In the genomic region with DNA sequence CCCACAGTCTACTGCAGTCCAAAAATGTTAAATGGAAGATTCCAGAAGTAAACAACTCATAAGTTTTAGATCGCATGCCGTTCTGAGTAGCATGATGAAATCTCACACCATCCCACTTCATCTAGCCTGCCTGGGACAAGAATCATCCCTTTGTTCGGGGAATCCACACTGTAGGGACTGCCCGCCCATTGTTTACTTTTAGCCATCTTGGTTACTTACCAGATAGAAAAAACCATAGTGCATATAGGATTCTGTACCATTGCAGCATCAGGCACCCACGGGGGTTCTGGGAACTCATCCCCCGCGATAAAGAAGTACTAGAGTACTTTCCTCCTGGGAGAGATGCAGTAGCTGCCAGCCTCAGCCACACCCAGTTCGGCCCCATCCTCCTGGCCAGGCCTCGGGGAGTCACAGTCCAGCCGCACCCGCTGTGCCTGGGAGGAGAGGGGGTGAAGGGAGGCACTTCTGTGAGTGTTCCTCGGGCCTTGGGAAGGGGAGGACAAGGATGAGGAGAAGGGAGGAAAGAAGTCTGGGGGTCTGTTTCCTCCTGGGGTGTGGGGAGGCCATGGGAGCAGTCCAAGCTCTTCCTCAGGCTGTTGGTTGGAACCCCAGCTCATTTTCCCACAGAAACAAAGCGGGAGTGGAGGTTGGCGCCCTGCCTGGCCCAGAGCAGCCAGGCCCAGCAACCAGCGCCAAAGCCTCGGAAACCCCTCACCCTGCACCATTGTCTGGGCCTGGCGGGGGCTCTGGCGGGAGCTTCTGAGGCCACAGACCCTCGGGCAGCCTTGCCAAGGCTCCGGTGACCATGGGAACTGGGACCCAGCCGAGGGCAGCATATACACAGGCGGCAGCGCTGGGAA, we compare ENCODE assay signal across 8 cellular contexts. TPM values are rescaled to one million over a fixed set of nuclear protein-coding genes. Genes with fewer than 3 reads are reported as not detected.
DNase-seq lines count a peak whose midpoint lies in the region; ATAC-seq and TF ChIP-seq lines count a peak whose summit lies in the region.
"Had no signal": no experiment of that assay in that cellular context is flagged by ENCODE, and none has a peak within 500 bp of the region (broad histone marks: within the 10 kb centered on the region; RNA-seq: fewer than 3 reads in every experiment).

No MANE protein-coding gene starts in this region.

- 0 out of 2 replicates have a peak overlapping the region, but pooled peaks have one; percentile 26 for H3K4me2 ChIP-seq in GM23338
- peak overlapping the region; percentile 7 for H3K4me2 ChIP-seq in osteoblast (ENCODE audit: insufficient read depth, low read length)

- H4K20me1 ChIP-seq in GM23338 (replicated peaks; ENCODE audit: insufficient read depth) (no peaks in the 10 kb centered on the region), osteoblast (ENCODE audit: insufficient read depth, low read length) (no peaks in the 10 kb centered on the region)

- no peak overlapping the region for H3K27ac ChIP-seq in GM23338 (ENCODE audit: low read depth)
- H3K27ac ChIP-seq in osteoblast (ENCODE audit: low read depth, low read length) = peak overlapping the region; percentile 45
- H3K27ac ChIP-seq: HL-60 had no signal

- ATAC-seq in GM23338 (no peak; the same call in 1 of the 3 replicates), GM18909 (IDR thresholded peaks at IDR 0.05; ENCODE audit: poor library complexity, unreplicated experiment) (no peak), T-cell (replicated peaks in 1 of 4) (no peak)
- ATAC-seq: activated CD8-positive, alpha-beta T cell treated with anti-CD3 and anti-CD28 coated beads, Interleukin-2, amount 10 ng/mL, durations not matched to agents 7 days and 5 days had no signal

- H3K27ac Mint-ChIP-seq in GM23338 (peak overlapping the region; percentile 69), T-cell (peak overlapping the region in 1 of 2 donors; percentile 39)
- H3K27ac Mint-ChIP-seq: activated CD8-positive, alpha-beta T cell treated with anti-CD3 and anti-CD28 coated beads, Interleukin-2, amount 10 ng/mL, durations not matched to agents 7 days and 5 days had no signal

- H3K9me3 ChIP-seq in osteoblast (ENCODE audit: low read depth, low read length) = no peaks in the 10 kb centered on the region

- peaks cover 9% of the 10 kb centered on the region; the same call in 1 of the 2 replicates for H3K4me1 ChIP-seq in GM23338 (ENCODE audit: insufficient read depth)
- H3K4me1 ChIP-seq in osteoblast (ENCODE audit: insufficient read depth, low read length) = peaks cover 17% of the 10 kb centered on the region

- H3K4me1 Mint-ChIP-seq in GM23338 (peaks cover 17% of the 10 kb centered on the region), T-cell (peaks cover 23 to 33% (median 28%) of the 10 kb centered on the region in 3 donors)

- H3K9me2 ChIP-seq in GM23338 (ENCODE audit: insufficient read depth) = no peaks in the 10 kb centered on the region

- H3K4me3 Mint-ChIP-seq in GM23338 (no peak overlapping the region), T-cell (no peak overlapping the region)
- H3K4me3 Mint-ChIP-seq: activated CD8-positive, alpha-beta T cell treated with anti-CD3 and anti-CD28 coated beads, Interleukin-2, amount 10 ng/mL, durations not matched to agents 7 days and 5 days had no signal

- H3K4me3 ChIP-seq in GM23338 = no peak overlapping the region
- no peak overlapping the region for H3K4me3 ChIP-seq in osteoblast (ENCODE audit: insufficient read depth, low read length)

- H3K27me3 ChIP-seq in GM23338 (ENCODE audit: insufficient read depth) = no peaks in the 10 kb centered on the region
- no peaks in the 10 kb centered on the region for H3K27me3 ChIP-seq in osteoblast (ENCODE audit: insufficient read depth, low read length)

- POLR2A ChIA-PET in T-cell (lab: Charles Lee) = no interaction called here

- H3K9me3 Mint-ChIP-seq in GM23338 (no peaks in the 10 kb centered on the region), T-cell (no peaks in the 10 kb centered on the region)

- CTCF ChIA-PET in T-cell (lab: Charles Lee) = interaction anchor here (0.6 to 1.1 kb wide), 2 partner anchors 15 to 473 kb away, joined by 3 to 5 read pairs; no protein-coding TSS in a partner anchor

- DNase-seq in GM23338 (ENCODE audit: low spot score) (peak; percentile 17), dedifferentiated amniotic fluid mesenchymal stem cell (ENCODE audit: extremely low spot score) (peak; percentile 28), osteoblast (ENCODE audit: insufficient read length, low spot score, missing footprints) (peak; percentile 95), DMS79 (lab: John Stamatoyannopoulos, UW) (no peak), T-cell (no peak)
- DNase-seq: activated CD8-positive, alpha-beta T cell treated with anti-CD3 and anti-CD28 coated beads, Interleukin-2, amount 10 ng/mL, durations not matched to agents 7 days and 5 days had no signal

- TF ChIP-seq CTCF in GM23338 (conservative IDR thresholded peaks at IDR 0.05; ENCODE audit: low read depth in 2 of 2) = no peak
- TF ChIP-seq CTCF in osteoblast (IDR thresholded peaks at IDR 0.05; ENCODE audit: extremely low read depth, low read depth, low read length) = no peak

- H3K36me3 Mint-ChIP-seq in GM23338 (ENCODE audit: low read depth) (no peaks in the 10 kb centered on the region), T-cell (no peaks in the 10 kb centered on the region)

- peak overlapping the region; percentile 95 for H2AFZ ChIP-seq in GM23338
- H2AFZ ChIP-seq in osteoblast (ENCODE audit: low read length) = peak overlapping the region; percentile 88

- H3K79me2 ChIP-seq in GM23338 (replicated peaks; ENCODE audit: insufficient read depth) = no peaks in the 10 kb centered on the region
- H3K79me2 ChIP-seq in osteoblast (ENCODE audit: insufficient read depth, low read length) = no peaks in the 10 kb centered on the region

- H3F3A ChIP-seq in GM23338 (replicated peaks; ENCODE audit: low read depth) = 0 out of 2 replicates have a peak, but pooled peaks cover 4% of the 10 kb centered on the region

- H3K36me3 ChIP-seq in GM23338 (ENCODE audit: insufficient read depth) (no peaks in the 10 kb centered on the region), osteoblast (ENCODE audit: insufficient read depth, low read length) (no peaks in the 10 kb centered on the region)

- peaks cover 16% of the 10 kb centered on the region for H3K27me3 Mint-ChIP-seq in GM23338 (ENCODE audit: insufficient read depth, low read depth, poor library complexity)
- H3K27me3 Mint-ChIP-seq in T-cell = no peaks in the 10 kb centered on the region

TF ChIP-seq in GM23338, 12 proteins besides CTCF, POLR2A, EP300 and RAD21 (continues in another document):
- TF ChIP-seq POLR2AphosphoS5 (IDR thresholded peaks at IDR 0.05; ENCODE audit: low read depth) (no peak), ZNF331 (CRISPR knock-in tag; IDR thresholded peaks at IDR 0.05; ENCODE audit: low read depth) (no peak), EZH2 (IDR thresholded peaks at IDR 0.05; ENCODE audit: low read depth, unreplicated experiment) (no peak)
- TF ChIP-seq, protein P1, sequence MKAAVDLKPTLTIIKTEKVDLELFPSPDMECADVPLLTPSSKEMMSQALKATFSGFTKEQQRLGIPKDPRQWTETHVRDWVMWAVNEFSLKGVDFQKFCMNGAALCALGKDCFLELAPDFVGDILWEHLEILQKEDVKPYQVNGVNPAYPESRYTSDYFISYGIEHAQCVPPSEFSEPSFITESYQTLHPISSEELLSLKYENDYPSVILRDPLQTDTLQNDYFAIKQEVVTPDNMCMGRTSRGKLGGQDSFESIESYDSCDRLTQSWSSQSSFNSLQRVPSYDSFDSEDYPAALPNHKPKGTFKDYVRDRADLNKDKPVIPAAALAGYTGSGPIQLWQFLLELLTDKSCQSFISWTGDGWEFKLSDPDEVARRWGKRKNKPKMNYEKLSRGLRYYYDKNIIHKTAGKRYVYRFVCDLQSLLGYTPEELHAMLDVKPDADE (IDR thresholded peaks at IDR 0.05) = no peak

RNA-seq across cellular contexts. Expression of a gene that starts 8.9 kb away (rescaled TPM):
- total RNA-seq in GM23338 (2014; rRNA removed; shearing (Covaris generic)) = 9.9 and 12.5 TPM in 2 replicates
- 7.2 TPM in 2 replicates for polyA plus RNA-seq in GM23338 (2016; fragmentation: Nextera tagmentation; extraction: Ambion mirVana)
- total RNA-seq in osteoblast (21.7 and 22.4 TPM in 2 replicates), T-cell (10 to 100 TPM in 3 of 5 donors, 1 to 10 TPM in 2; 2.6 to 24.6 (median 18.3) TPM)

RNA-seq across cellular contexts. Expression of a gene that starts 14.4 kb away (rescaled TPM):
- 34.9 and 36.2 TPM in 2 replicates for total RNA-seq in GM23338 (2014; rRNA removed; shearing (Covaris generic))
- 59.5 and 63.5 TPM in 2 replicates for polyA plus RNA-seq in GM23338 (2016; fragmentation: Nextera tagmentation; extraction: Ambion mirVana)
- total RNA-seq in osteoblast (31.1 and 38.3 TPM in 2 replicates), T-cell (100 to 1,000 TPM in 3 of 5 donors, 10 to 100 TPM in 2; 91.4 to 158 (median 138) TPM)

RNA-seq across cellular contexts. Expression of a gene that starts 25.3 kb away (rescaled TPM):
- 3.8 and 5.9 TPM in 2 replicates for total RNA-seq in GM23338 (2014; rRNA removed; shearing (Covaris generic))
- 10.5 and 10.8 TPM in 2 replicates for polyA plus RNA-seq in GM23338 (2016; fragmentation: Nextera tagmentation; extraction: Ambion mirVana)
- total RNA-seq in osteoblast (1.1 and 2.1 TPM in 2 replicates), T-cell (100 to 1,000 TPM; 148 to 191 (median 180) TPM)

RNA-seq across cellular contexts. Expression of a gene that starts 27.2 kb away (rescaled TPM):
- total RNA-seq in GM23338 (2014; rRNA removed; shearing (Covaris generic)) = 53.8 and 54.0 TPM in 2 replicates
- 13.8 and 15.0 TPM in 2 replicates for polyA plus RNA-seq in GM23338 (2016; fragmentation: Nextera tagmentation; extraction: Ambion mirVana)
- 22.8 and 23.3 TPM in 2 replicates for total RNA-seq in osteoblast
- total RNA-seq in T-cell = 10 to 100 TPM; 22.1 to 52.2 (median 45.9) TPM

RNA-seq across cellular contexts. Expression of a gene that starts 35.2 kb away (rescaled TPM):
- 47.2 and 63.6 TPM in 2 replicates for total RNA-seq in GM23338 (2014; rRNA removed; shearing (Covaris generic))
- 86.7 and 90.0 TPM in 2 replicates for polyA plus RNA-seq in GM23338 (2016; fragmentation: Nextera tagmentation; extraction: Ambion mirVana)
- 36.6 and 37.1 TPM in 2 replicates for total RNA-seq in osteoblast
- 100 to 1,000 TPM; 116 to 170 (median 144) TPM for total RNA-seq in T-cell

Comparison
In these comparisons a context has a peak if more than half of its experiments do, and no peak if none do; other contexts are left out.
1. DNase-seq: peak in GM23338 (single experiment), dedifferentiated amniotic fluid mesenchymal stem cell (single experiment) and osteoblast (single experiment); none in DMS79 (single experiment) and T-cell (0 of 34).
2. RNA of a gene that starts 25.3 kb away (total RNA-seq): 148 to 191 TPM in T-cell; 3.8 to 5.9 TPM in GM23338 and 1.1 to 2.1 TPM in osteoblast; every median in the first group is over 10 times any median in the second.